ENCODE assay signal across 8 cellular contexts in the genomic region with DNA sequence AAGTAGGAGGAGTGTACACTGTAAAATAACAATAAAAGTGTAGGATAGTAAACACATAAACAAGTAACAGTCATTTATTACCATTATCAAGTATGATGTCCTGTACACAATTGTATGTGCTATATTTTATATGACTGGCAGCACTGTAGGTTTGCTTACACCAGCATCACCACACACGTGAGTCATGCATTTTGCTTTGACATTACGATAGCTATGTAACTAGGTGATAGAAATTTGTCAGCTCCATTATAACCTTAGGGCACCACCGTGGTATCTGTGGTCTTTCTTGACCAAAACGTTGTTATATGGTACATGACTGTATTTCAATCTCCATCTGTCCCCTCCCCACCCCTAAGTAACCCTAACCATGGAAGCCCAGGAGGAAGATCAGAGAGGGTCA. TPM values are rescaled to one million over a fixed set of nuclear protein-coding genes. Genes with fewer than 3 reads are reported as not detected.
A peak's percentile ranks its signal among the peaks of the same experiment; 100 is the strongest.
DNase-seq lines count a peak whose midpoint lies in the region; ATAC-seq and TF ChIP-seq lines count a peak whose summit lies in the region.

No MANE protein-coding gene starts in this region.

- in situ Hi-C loops in gastrocnemius medialis (cut with MboI; ENCODE audit: low sequenced_read_pairs in 4 of 4): no loop called here

- H3K27me3 ChIP-seq in RWPE2 (ENCODE audit: insufficient read depth, poor library complexity, severe bottlenecking) (no peaks in the 10 kb centered on the region), gastrocnemius medialis (no peaks in the 10 kb centered on the region)

- no peak for TF ChIP-seq CTCF in GM12865 (IDR thresholded peaks at IDR 0.05; ENCODE audit: insufficient read depth, low read depth, low read length, missing control alignments)
- TF ChIP-seq CTCF in RWPE2 (IDR thresholded peaks at IDR 0.05; ENCODE audit: poor library complexity, severe bottlenecking): no peak
- TF ChIP-seq CTCF in epithelial cell of proximal tubule (conservative IDR thresholded peaks at IDR 0.05; ENCODE audit: low read depth, low read length): no peak
- TF ChIP-seq CTCF in gastrocnemius medialis (IDR thresholded peaks at IDR 0.05 in 4 of 5, conservative IDR thresholded peaks at IDR 0.05 in 1 of 5): no peak

- H3K27ac ChIP-seq in RWPE2 (ENCODE audit: poor library complexity, severe bottlenecking) (peak overlapping the region; percentile 12), gastrocnemius medialis (peak overlapping the region; percentile 50 to 83 (median 80))

- H3K36me3 ChIP-seq in RWPE2 (ENCODE audit: low read depth) (no peaks in the 10 kb centered on the region), gastrocnemius medialis (peaks cover 0 to 4% of the 10 kb centered on the region in 2 donors)

- no peaks in the 10 kb centered on the region for H3K9me3 ChIP-seq in RWPE2 (ENCODE audit: severe bottlenecking)
- H3K9me3 ChIP-seq in gastrocnemius medialis: no peaks in the 10 kb centered on the region

- intact Hi-C loops in gastrocnemius medialis (cut with DNase I; ENCODE audit: low total_unique reads): no loop called here

- ATAC-seq in RWPE2 (ENCODE audit: low read depth) (0 out of 3 replicates have a peak, but pooled peaks have one; percentile 21), gastrocnemius medialis (no peak), HG03159 (IDR thresholded peaks at IDR 0.05; ENCODE audit: unreplicated experiment) (no peak), HG03565 (IDR thresholded peaks at IDR 0.05; ENCODE audit: unreplicated experiment) (no peak)

- DNase-seq in GM12865 (ENCODE audit: low read depth) (no peak), RWPE2 (ENCODE audit: low spot score) (no peak), epithelial cell of proximal tubule (ENCODE audit: low read depth) (no peak), gastrocnemius medialis (no peak), NCI-H526 (lab: John Stamatoyannopoulos, UW) (no peak), activated gamma-delta T cell (lab: John Stamatoyannopoulos, UW) (no peak)

- peak overlapping the region; percentile 83; the same call in 1 of the 2 replicates for H3K4me3 ChIP-seq in GM12865 (ENCODE audit: low read depth, low read length)
- peak overlapping the region; percentile 45 for H3K4me3 ChIP-seq in RWPE2 (ENCODE audit: severe bottlenecking)
- H3K4me3 ChIP-seq in epithelial cell of proximal tubule (ENCODE audit: low read depth, low read length): peak overlapping the region; percentile 78
- peak overlapping the region in 3 of 4 donors; percentile 78 to 83 (median 80) for H3K4me3 ChIP-seq in gastrocnemius medialis

- no peak for TF ChIP-seq POLR2A in gastrocnemius medialis (IDR thresholded peaks at IDR 0.05)

- H3K4me1 ChIP-seq in RWPE2 (ENCODE audit: insufficient read depth, poor library complexity, severe bottlenecking) (peaks cover 6% of the 10 kb centered on the region), gastrocnemius medialis (peaks cover 16 to 29% of the 10 kb centered on the region in 2 donors)

RNA-seq across cellular contexts. Expression of a gene that starts 1.1 kb away (rescaled TPM):
- total RNA-seq in epithelial cell of proximal tubule (12.2 and 19.9 TPM in 2 replicates), gastrocnemius medialis (1 to 10 TPM; 5.7 to 7.2 (median 6.7) TPM)

RNA-seq across cellular contexts. Expression of a gene that starts 37.0 kb away (rescaled TPM):
- total RNA-seq in epithelial cell of proximal tubule: 67.8 and 88.2 TPM in 2 replicates
- 100 to 1,000 TPM; 177 to 423 (median 312) TPM for total RNA-seq in gastrocnemius medialis

RNA-seq across cellular contexts. Expression of a gene that starts 51.0 kb away (rescaled TPM):
- 0.58 and 0.72 TPM in 2 replicates for total RNA-seq in epithelial cell of proximal tubule
- 1 to 10 TPM in 1 of 4 donors, under 1 TPM in 3; 0.25 to 5.0 (median 0.73) TPM for total RNA-seq in gastrocnemius medialis
